Comparison of ENCODE assay signal across 8 cellular contexts in genomic region chr5:149730620-149731331, GRCh38. TPM values are rescaled to one million over a fixed set of nuclear protein-coding genes. Genes with fewer than 3 reads are reported as not detected.
DNase-seq lines count a peak whose midpoint lies in the region; ATAC-seq and TF ChIP-seq lines count a peak whose summit lies in the region.

No MANE protein-coding gene starts in this region.

- DNase-seq in ELF-1 (ENCODE audit: low read depth, low spot score) (peak; percentile 73), NCI-H526 treated with DMSO at 0.1 percent for 48 hours (lab: John Stamatoyannopoulos, UW) (no peak)
- DNase-seq in central memory CD4-positive, alpha-beta T cell: peak; percentile 39
- DNase-seq in stimulated activated CD4-positive, alpha-beta T cell treated with anti-CD3 and anti-CD28 coated beads, Interleukin-2, amount 100 ng/mL, for 24 hours: peak; percentile 53 to 67

- under 1% methylated on average over 62 of the region's 62 CpGs for WGBS in HUES64

- peak overlapping the region; percentile 76 for H3K9ac ChIP-seq in HUES64 (ENCODE audit: low read depth, low read length)

- H3K27ac ChIP-seq in HUES64 (ENCODE audit: low read depth, low read length) (peak overlapping the region; percentile 76; the same call in 1 of the 2 replicates), layer of hippocampus (ENCODE audit: low read depth, low read length) (peak overlapping the region; percentile 57)

- H3K9me3 ChIP-seq in HUES64 (ENCODE audit: insufficient read depth, low read depth, low read length): no peaks in the 10 kb centered on the region

- no peaks in the 10 kb centered on the region for H3K36me3 ChIP-seq in HUES64 (ENCODE audit: insufficient read depth, low read length)

- peak overlapping the region; percentile 94 for H3K4me3 ChIP-seq in HUES64 (ENCODE audit: low read length)
- peak overlapping the region; percentile 68 for H3K4me3 ChIP-seq in WI38 (ENCODE audit: low read depth, low read length)

- no peak for TF ChIP-seq CTCF in WI38 (IDR thresholded peaks at IDR 0.05; ENCODE audit: low read depth, low read length)

- peaks cover 35% of the 10 kb centered on the region for H3K27me3 ChIP-seq in HUES64 (ENCODE audit: insufficient read depth, low read length)
- no peaks in the 10 kb centered on the region for H3K27me3 ChIP-seq in layer of hippocampus (ENCODE audit: control insufficient read depth, insufficient read depth, low read length)

- peaks cover 10% of the 10 kb centered on the region for H3K4me1 ChIP-seq in HUES64 (ENCODE audit: insufficient read depth, low read length)

- peak; percentile 38 for ATAC-seq in GM21447 (IDR thresholded peaks at IDR 0.05; ENCODE audit: unreplicated experiment)

RNA-seq across cellular contexts. Expression of gene PPARGC1B, which starts 0.7 kb away (rescaled TPM):
- 3.6 TPM for polyA plus RNA-seq in HUES64 (2013, experiment 1 of 2)
- 3.0 TPM for polyA plus RNA-seq in HUES64 (2013, experiment 2 of 2)
